7 cellular contexts compared by ENCODE assay signal in genomic region chr10:77111611-77112550, GRCh38.
DNase-seq lines count a peak whose midpoint lies in the region; TF ChIP-seq lines count a peak whose summit lies in the region.

No MANE protein-coding gene starts in this region.

- H3K27me3 ChIP-seq in GM23248 (replicated peaks; ENCODE audit: insufficient read depth), result no peaks in the 10 kb centered on the region

- H3K9me2 ChIP-seq in GM23248 (ENCODE audit: insufficient read depth), result no peaks in the 10 kb centered on the region

- peak; percentile 77 for TF ChIP-seq CTCF in astrocyte of the spinal cord (IDR thresholded peaks at IDR 0.05; ENCODE audit: low read depth, low read length)

- no peaks in the 10 kb centered on the region for H3K9me3 Mint-ChIP-seq in activated CD4-positive, alpha-beta memory T cell treated with anti-CD3 and anti-CD28 coated beads for 36 hours

- no peaks in the 10 kb centered on the region for H4K20me1 ChIP-seq in GM23248 (ENCODE audit: insufficient read depth)

- H2AFZ ChIP-seq in GM23248, result no peak overlapping the region

- no peak overlapping the region for H3K27ac Mint-ChIP-seq in activated CD4-positive, alpha-beta memory T cell treated with anti-CD3 and anti-CD28 coated beads for 36 hours

- no peaks in the 10 kb centered on the region for H3K36me3 Mint-ChIP-seq in activated CD4-positive, alpha-beta memory T cell treated with anti-CD3 and anti-CD28 coated beads for 36 hours

- H3K4me2 ChIP-seq in GM23248 (ENCODE audit: unreplicated experiment), result peak overlapping the region; percentile 38

- H3K27me3 Mint-ChIP-seq in activated CD4-positive, alpha-beta memory T cell treated with anti-CD3 and anti-CD28 coated beads for 36 hours, result no peaks in the 10 kb centered on the region

- no peaks in the 10 kb centered on the region for H3K79me2 ChIP-seq in GM23248 (ENCODE audit: insufficient read depth)

- no peaks in the 10 kb centered on the region for H3K36me3 ChIP-seq in GM23248 (ENCODE audit: low read depth)

- H3K27ac ChIP-seq in GM23248, result peak overlapping the region; percentile 52

- WGBS in GM23248 (ENCODE audit: low coverage in 1 of 2, low lambda C conversion rate in 2 of 2, missing lambda C conversion rate in 2 of 2), 2 experiments, result 31% methylated on average over 12 of the region's 12 CpGs

- POLR2A ChIA-PET in activated CD4-positive, alpha-beta memory T cell treated with anti-CD3 and anti-CD28 coated beads for 36 hours (lab: Charles Lee), result no interaction called here

- H3K4me1 Mint-ChIP-seq in activated CD4-positive, alpha-beta memory T cell treated with anti-CD3 and anti-CD28 coated beads for 36 hours (ENCODE audit: low read depth), result no peaks in the 10 kb centered on the region

- peak; percentile 57 for DNase-seq in Daoy (ENCODE audit: low read depth)
- peak; percentile 83 for DNase-seq in GM23248
- peak; percentile 19 to 27 for DNase-seq in NCI-H2081 (lab: John Stamatoyannopoulos, UW)
- DNase-seq in astrocyte of the spinal cord (ENCODE audit: low read depth, low spot score), result peak; percentile 88
- peak; percentile 79 for DNase-seq in iPS-NIHi11 (ENCODE audit: low spot score)
- DNase-seq in superior temporal gyrus (ENCODE audit: extremely low spot score), result peak; percentile 65
- no peak for DNase-seq in activated CD4-positive, alpha-beta memory T cell treated with anti-CD3 and anti-CD28 coated beads for 36 hours

- peaks cover 7% of the 10 kb centered on the region for H3F3A ChIP-seq in GM23248 (ENCODE audit: insufficient read depth)

- no peaks in the 10 kb centered on the region for H3K9me3 ChIP-seq in GM23248 (ENCODE audit: low read depth)

- CTCF ChIA-PET in activated CD4-positive, alpha-beta memory T cell treated with anti-CD3 and anti-CD28 coated beads for 36 hours (lab: Charles Lee), result interaction anchor here (0.8 to 1.4 kb wide), 2 partner anchors 14 to 19 kb away, joined by 3 to 4 read pairs; no protein-coding TSS in a partner anchor

- intact Hi-C loops in activated CD4-positive, alpha-beta memory T cell treated with anti-CD3 and anti-CD28 coated beads for 36 hours (cut with micrococcal nuclease), result loop anchor here (10.0 kb wide), 1 partner anchor 127 kb away; no protein-coding TSS in a partner anchor

- H3K9ac ChIP-seq in GM23248, result no peak overlapping the region

- H3K4me1 ChIP-seq in GM23248 (ENCODE audit: insufficient read depth), result peaks cover 13% of the 10 kb centered on the region

- H3K4me3 ChIP-seq in GM23248 (peak overlapping the region; percentile 16; the same call in 1 of the 2 replicates), astrocyte of the spinal cord (ENCODE audit: low read depth, low read length) (no peak overlapping the region)

- no peak overlapping the region for H3K4me3 Mint-ChIP-seq in activated CD4-positive, alpha-beta memory T cell treated with anti-CD3 and anti-CD28 coated beads for 36 hours

- in situ Hi-C loops in GM23248 (cut with MboI) (loop anchor here (25.0 kb wide), 2 partner anchors 550 to 1725 kb away; no protein-coding TSS in a partner anchor), astrocyte of the spinal cord (cut with HindIII; ENCODE audit: low sequenced_read_pairs) (no loop called here)
